8 cellular contexts compared by ENCODE assay signal in genomic region chr22:41544671-41545476, GRCh38. TPM values are rescaled to one million over a fixed set of nuclear protein-coding genes. Genes with fewer than 3 reads are reported as not detected.
A peak's percentile ranks its signal among the peaks of the same experiment; 100 is the strongest.
DNase-seq lines count a peak whose midpoint lies in the region; ATAC-seq, FAIRE-seq and TF ChIP-seq lines count a peak whose summit lies in the region.

No MANE protein-coding gene starts in this region.

- no peaks in the 10 kb centered on the region for H3K9me3 ChIP-seq in heart left ventricle
- no peaks in the 10 kb centered on the region for H3K9me3 ChIP-seq in transverse colon

- no peak for ATAC-seq in heart left ventricle
- ATAC-seq in left ventricle myocardium superior: no peak
- ATAC-seq in GM21786 (IDR thresholded peaks at IDR 0.05; ENCODE audit: unreplicated experiment): no peak
- no peak for ATAC-seq in GM21619 (IDR thresholded peaks at IDR 0.05; ENCODE audit: unreplicated experiment)

- peak overlapping the region in 9 of 12 donors; percentile 0 to 92 (median 82) for H3K27ac ChIP-seq in heart left ventricle
- peak overlapping the region; percentile 89 to 96 (median 92) for H3K27ac ChIP-seq in transverse colon

- no peaks in the 10 kb centered on the region for H3K9me3 Mint-ChIP-seq in activated CD4-positive, alpha-beta memory T cell treated with anti-CD3 and anti-CD28 coated beads, Interleukin-2, amount 10 ng/mL, durations not matched to agents 7 days and 5 days

- TF ChIP-seq POLR2A in heart left ventricle (IDR thresholded peaks at IDR 0.05) (no peak), transverse colon (IDR thresholded peaks at IDR 0.05) (no peak)

- no peak for FAIRE-seq in D721Med (lab: Jason Lieb, UNC)

- H3K4me1 ChIP-seq in heart left ventricle: peaks cover 0 to 35% (median 21%) of the 10 kb centered on the region in 12 donors
- peaks cover 10 to 35% (median 28%) of the 10 kb centered on the region in 4 donors for H3K4me1 ChIP-seq in transverse colon

- H3K27me3 ChIP-seq in heart left ventricle (no peaks in the 10 kb centered on the region), kidney epithelial cell (ENCODE audit: control insufficient read depth, insufficient read depth, low read length) (no peaks in the 10 kb centered on the region), transverse colon (no peaks in the 10 kb centered on the region)

- H3K27me3 Mint-ChIP-seq in activated CD4-positive, alpha-beta memory T cell treated with anti-CD3 and anti-CD28 coated beads, Interleukin-2, amount 10 ng/mL, durations not matched to agents 7 days and 5 days: no peaks in the 10 kb centered on the region

- peaks cover 2% of the 10 kb centered on the region for H3K36me3 Mint-ChIP-seq in activated CD4-positive, alpha-beta memory T cell treated with anti-CD3 and anti-CD28 coated beads, Interleukin-2, amount 10 ng/mL, durations not matched to agents 7 days and 5 days (ENCODE audit: low read depth)

- H3K4me1 Mint-ChIP-seq in activated CD4-positive, alpha-beta memory T cell treated with anti-CD3 and anti-CD28 coated beads, Interleukin-2, amount 10 ng/mL, durations not matched to agents 7 days and 5 days: peaks cover 44% of the 10 kb centered on the region

- H3K4me3 Mint-ChIP-seq in activated CD4-positive, alpha-beta memory T cell treated with anti-CD3 and anti-CD28 coated beads, Interleukin-2, amount 10 ng/mL, durations not matched to agents 7 days and 5 days: peak overlapping the region; percentile 98

- DNase-seq in heart left ventricle: no peak
- no peak for DNase-seq in left ventricle myocardium superior
- no peak for DNase-seq in activated CD4-positive, alpha-beta memory T cell treated with anti-CD3 and anti-CD28 coated beads, Interleukin-2, amount 10 ng/mL, durations not matched to agents 7 days and 5 days
- no peak for DNase-seq in kidney epithelial cell (ENCODE audit: low read depth)
- no peak for DNase-seq in transverse colon
- no peak for DNase-seq in D721Med (ENCODE audit: insufficient read length, low spot score)

- 23 to 27% (median 27%) methylated on average over 21 of the region's 21 CpGs for WGBS in heart left ventricle, 4 donors
- 20 to 27% methylated on average over 15 to 21 of the region's 21 CpGs for WGBS in transverse colon (ENCODE audit: low coverage in 1 of 2), 2 donors

- H3K36me3 ChIP-seq in heart left ventricle: peaks cover 0 to 7% (median 0%) of the 10 kb centered on the region in 9 donors
- H3K36me3 ChIP-seq in kidney epithelial cell (ENCODE audit: control insufficient read depth, insufficient read depth, low read length): no peaks in the 10 kb centered on the region
- no peaks in the 10 kb centered on the region for H3K36me3 ChIP-seq in transverse colon

- no peak for TF ChIP-seq EP300 in transverse colon (IDR thresholded peaks at IDR 0.05; ENCODE audit: low read depth)

- no peak for TF ChIP-seq CTCF in heart left ventricle (IDR thresholded peaks at IDR 0.05)
- TF ChIP-seq CTCF in kidney epithelial cell (IDR thresholded peaks at IDR 0.05; ENCODE audit: insufficient read depth, low read length, poor library complexity, severe bottlenecking): no peak
- no peak for TF ChIP-seq CTCF in transverse colon (IDR thresholded peaks at IDR 0.05)
- TF ChIP-seq CTCF in D721Med (IDR thresholded peaks at IDR 0.05; ENCODE audit: insufficient read depth, missing control alignments): no peak

- H3K27ac Mint-ChIP-seq in activated CD4-positive, alpha-beta memory T cell treated with anti-CD3 and anti-CD28 coated beads, Interleukin-2, amount 10 ng/mL, durations not matched to agents 7 days and 5 days: peak overlapping the region; percentile 88

- intact Hi-C loops in heart left ventricle (cut with DNase I) (loop anchor here in 7 of 10 donors (5.0 to 10.0 kb wide), 4 partner anchors 37 to 52 kb away; no protein-coding TSS in a partner anchor), left ventricle myocardium superior (cut with micrococcal nuclease) (no loop called here), transverse colon (cut with DNase I; ENCODE audit: low total_unique reads) (loop anchor here (5.0 kb wide), 1 partner anchor 1732 kb away; no protein-coding TSS in a partner anchor)

- in situ Hi-C loops in transverse colon (cut with MboI; ENCODE audit: low pct_ligation_motif_present in 1 of 4, low pct_unique_long_range_greater_than_20kb in 1 of 4, low sequenced_read_pairs in 3 of 4): no loop called here

- H3K4me3 ChIP-seq in heart left ventricle: peak overlapping the region in 10 of 12 donors; percentile 66 to 88 (median 78)
- peak overlapping the region; percentile 59 for H3K4me3 ChIP-seq in kidney epithelial cell (ENCODE audit: low read depth, low read length)
- H3K4me3 ChIP-seq in transverse colon: peak overlapping the region in 3 of 4 donors; percentile 58 to 90 (median 75)

- CTCF ChIA-PET in activated CD4-positive, alpha-beta memory T cell treated with anti-CD3 and anti-CD28 coated beads, Interleukin-2, amount 10 ng/mL, durations not matched to agents 7 days and 5 days (lab: Charles Lee): interaction anchor here (1.0 kb wide), 2 partner anchors 9 to 18 kb away, joined by 3 read pairs; no protein-coding TSS in a partner anchor

- POLR2A ChIA-PET in activated CD4-positive, alpha-beta memory T cell treated with anti-CD3 and anti-CD28 coated beads, Interleukin-2, amount 10 ng/mL, durations not matched to agents 7 days and 5 days (lab: Charles Lee): no interaction called here

RNA-seq across cellular contexts. Expression of gene POLR3H, which starts 0.6 kb away (rescaled TPM):
- total RNA-seq in heart left ventricle (10 to 100 TPM; 12.2 to 27.4 (median 18.3) TPM), left ventricle myocardium superior (17.9 TPM), kidney epithelial cell (9.7 and 12.2 TPM in 2 replicates), transverse colon (1 to 10 TPM; 5.6 to 8.4 (median 7.0) TPM)
- 10 to 100 TPM; 20.2 to 31.2 TPM for polyA plus RNA-seq in heart left ventricle
- 10 to 100 TPM; 19.2 to 20.5 TPM for total RNA-seq in activated CD4-positive, alpha-beta memory T cell treated with anti-CD3 and anti-CD28 coated beads, Interleukin-2, amount 10 ng/mL, durations not matched to agents 7 days and 5 days

RNA-seq across cellular contexts. Expression of gene CSDC2, which starts 15.9 kb away (rescaled TPM):
- 100 to 1,000 TPM in 8 of 9 donors, 10 to 100 TPM in 1; 94.1 to 564 (median 266) TPM for total RNA-seq in heart left ventricle
- polyA plus RNA-seq in heart left ventricle: 100 to 1,000 TPM; 300 to 463 TPM
- 223 TPM for total RNA-seq in left ventricle myocardium superior
- total RNA-seq in activated CD4-positive, alpha-beta memory T cell treated with anti-CD3 and anti-CD28 coated beads, Interleukin-2, amount 10 ng/mL, durations not matched to agents 7 days and 5 days: not detected
- 2.8 and 5.8 TPM in 2 replicates for total RNA-seq in kidney epithelial cell
- 1 to 10 TPM; 1.2 to 7.1 (median 2.8) TPM for total RNA-seq in transverse colon

RNA-seq across cellular contexts. Expression of gene PMM1, which starts 44.8 kb away (rescaled TPM):
- total RNA-seq in heart left ventricle: 10 to 100 TPM; 10.8 to 26.4 (median 22.9) TPM
- 10 to 100 TPM; 17.3 to 34.8 TPM for polyA plus RNA-seq in heart left ventricle
- 12.9 TPM for total RNA-seq in left ventricle myocardium superior
- 10 to 100 TPM; 44.4 to 46.2 TPM for total RNA-seq in activated CD4-positive, alpha-beta memory T cell treated with anti-CD3 and anti-CD28 coated beads, Interleukin-2, amount 10 ng/mL, durations not matched to agents 7 days and 5 days
- total RNA-seq in kidney epithelial cell: 32.2 and 48.7 TPM in 2 replicates
- total RNA-seq in transverse colon: 100 to 1,000 TPM; 104 to 262 (median 128) TPM

Comparison
In these comparisons a context has a peak if more than half of its experiments do, and no peak if none do; other contexts are left out.
1. RNA of gene CSDC2, which starts 15.9 kb away (total RNA-seq): 94.1 to 564 TPM in heart left ventricle and 223 TPM in left ventricle myocardium superior (single experiment); 1.2 to 7.1 TPM in transverse colon, 2.8 to 5.8 TPM in kidney epithelial cell and not detected in activated CD4-positive, alpha-beta memory T cell treated with anti-CD3 and anti-CD28 coated beads, Interleukin-2, amount 10 ng/mL, durations not matched to agents 7 days and 5 days; every median in the first group is over 10 times any median in the second.
2. Peak in every context shown above with its lines, with median percentiles within 50 percentile points of each other: H3K4me3 ChIP-seq.